8 cellular contexts compared by ENCODE assay signal in genomic region chr7:3065724-3066143, GRCh38. TPM values are rescaled to one million over a fixed set of nuclear protein-coding genes. Genes with fewer than 3 reads are reported as not detected.
A peak's percentile ranks its signal among the peaks of the same experiment; 100 is the strongest.
DNase-seq lines count a peak whose midpoint lies in the region; ATAC-seq and TF ChIP-seq lines count a peak whose summit lies in the region.

No MANE protein-coding gene starts in this region.

- peaks cover 2% of the 10 kb centered on the region; the same call in 1 of the 2 replicates for H3K36me3 Mint-ChIP-seq in WTC11
- peaks cover 7% of the 10 kb centered on the region for H3K36me3 Mint-ChIP-seq in natural killer cell treated with Interleukin-12 subunit alpha and Interleukin-12 subunit beta and Interleukin-15 and Interleukin-18, amount 100 ng/mL, for 72 hours

- no peak for TF ChIP-seq EP300 in Ishikawa (IDR thresholded peaks at IDR 0.05; ENCODE audit: borderline replicate concordance)

- DNase-seq in activated CD4-positive, CD25-positive, alpha-beta regulatory T cell treated with anti-CD3 and anti-CD28 coated beads, Interleukin-2, amount 50 U/mL, for 72 hours = peak; percentile 71
- DNase-seq in WTC11 (ENCODE audit: low spot score) (peak; percentile 81), dermis blood vessel endothelial cell (peak; percentile 25), HPDE6-E6E7 (ENCODE audit: extremely low spot score) (no peak), NCI-H2171 (lab: John Stamatoyannopoulos, UW) (no peak)
- peak; percentile 75 for DNase-seq in natural killer cell treated with Interleukin-12 subunit alpha and Interleukin-12 subunit beta and Interleukin-15 and Interleukin-18, amount 100 ng/mL, for 72 hours (ENCODE audit: low spot score)

- peak; percentile 63 for TF ChIP-seq RAD21 in Ishikawa (IDR thresholded peaks at IDR 0.05; ENCODE audit: low read depth)

- H3K27me3 Mint-ChIP-seq in WTC11 (ENCODE audit: low read depth) = no peaks in the 10 kb centered on the region; the same call in 1 of the 2 replicates
- no peaks in the 10 kb centered on the region for H3K27me3 Mint-ChIP-seq in natural killer cell treated with Interleukin-12 subunit alpha and Interleukin-12 subunit beta and Interleukin-15 and Interleukin-18, amount 100 ng/mL, for 72 hours

- H3K4me1 Mint-ChIP-seq in WTC11 = peaks cover 17% of the 10 kb centered on the region
- H3K4me1 Mint-ChIP-seq in natural killer cell treated with Interleukin-12 subunit alpha and Interleukin-12 subunit beta and Interleukin-15 and Interleukin-18, amount 100 ng/mL, for 72 hours (ENCODE audit: low read depth in 2 of 2) = peaks cover 74 to 79% of the 10 kb centered on the region in 2 donors

- no peak overlapping the region for H3K4me3 Mint-ChIP-seq in WTC11
- H3K4me3 Mint-ChIP-seq in natural killer cell treated with Interleukin-12 subunit alpha and Interleukin-12 subunit beta and Interleukin-15 and Interleukin-18, amount 100 ng/mL, for 72 hours = peak overlapping the region; percentile 53

- H3K27ac Mint-ChIP-seq in WTC11 = no peak overlapping the region
- H3K27ac Mint-ChIP-seq in natural killer cell treated with Interleukin-12 subunit alpha and Interleukin-12 subunit beta and Interleukin-15 and Interleukin-18, amount 100 ng/mL, for 72 hours = peak overlapping the region; percentile 66 to 88

- POLR2A ChIA-PET in WTC11 (lab: Charles Lee) = interaction anchor here (0.6 kb wide), 2 partner anchors 176 to 188 kb away, joined by 3 read pairs; no protein-coding TSS in a partner anchor

- no peak for ATAC-seq in activated CD4-positive, CD25-positive, alpha-beta regulatory T cell treated with anti-CD3 and anti-CD28 coated beads, Interleukin-2, amount 50 U/mL, for 24 hours
- peak; percentile 97 for ATAC-seq in WTC11
- ATAC-seq in natural killer cell treated with Interleukin-12 subunit alpha and Interleukin-12 subunit beta and Interleukin-15 and Interleukin-18, amount 100 ng/mL, for 72 hours = peak; percentile 47 to 48

- peak; percentile 88 for TF ChIP-seq CTCF in WTC11 (IDR thresholded peaks at IDR 0.05)

- CTCF ChIA-PET in WTC11 (lab: Charles Lee) = interaction anchor here (0.6 to 3.0 kb wide), 20 partner anchors 9 to 334 kb away, joined by 3 to 15 read pairs (median 4); no protein-coding TSS in a partner anchor

- peaks cover 21% of the 10 kb centered on the region for H3K9me3 Mint-ChIP-seq in WTC11
- peaks cover 8% of the 10 kb centered on the region for H3K9me3 Mint-ChIP-seq in natural killer cell treated with Interleukin-12 subunit alpha and Interleukin-12 subunit beta and Interleukin-15 and Interleukin-18, amount 100 ng/mL, for 72 hours

TF ChIP-seq in Ishikawa, 13 proteins besides CTCF, POLR2A, EP300 and RAD21:
- no peak for TF ChIP-seq EGR1 (IDR thresholded peaks at IDR 0.05)
- no peak for TF ChIP-seq TAF1 (IDR thresholded peaks at IDR 0.05; ENCODE audit: low read depth)
- TF ChIP-seq USF1 (IDR thresholded peaks at IDR 0.05) = no peak
- no peak for TF ChIP-seq YY1 (IDR thresholded peaks at IDR 0.05; ENCODE audit: low read depth)
- TF ChIP-seq REST (IDR thresholded peaks at IDR 0.05; ENCODE audit: low read depth) = no peak
- no peak for TF ChIP-seq ZBTB7A (IDR thresholded peaks at IDR 0.05; ENCODE audit: low read depth)
- TF ChIP-seq TEAD4 (IDR thresholded peaks at IDR 0.05) = no peak
- TF ChIP-seq FOXM1 (IDR thresholded peaks at IDR 0.05; ENCODE audit: borderline replicate concordance, low read depth) = no peak

TF ChIP-seq in WTC11, 78 proteins besides CTCF, POLR2A, EP300 and RAD21:
- TF ChIP-seq MAX (CRISPR knock-in tag; IDR thresholded peaks at IDR 0.05) (0 out of 2 replicates have a peak, but pooled peaks have one; percentile 24), CREM (CRISPR knock-in tag; IDR thresholded peaks at IDR 0.05) (0 out of 2 replicates have a peak, but pooled peaks have one; percentile 35), AR (CRISPR knock-in tag; IDR thresholded peaks at IDR 0.05) (no peak), GTF2I (CRISPR knock-in tag; conservative IDR thresholded peaks at IDR 0.05) (no peak), HMGXB4 (CRISPR knock-in tag; IDR thresholded peaks at IDR 0.05) (0 out of 2 replicates have a peak, but pooled peaks have one; percentile 26)

RNA-seq across cellular contexts. Expression of gene CARD11, which starts 22.1 kb away (rescaled TPM):
- 34.6 to 40.8 TPM (median 35.5 TPM) in 3 replicates for total RNA-seq in WTC11 (2021)
- total RNA-seq in dermis blood vessel endothelial cell = 1.1 and 1.4 TPM in 2 replicates
- 10 to 100 TPM; 79.3 to 80.8 TPM for total RNA-seq in natural killer cell treated with Interleukin-12 subunit alpha and Interleukin-12 subunit beta and Interleukin-15 and Interleukin-18, amount 100 ng/mL, for 72 hours

Comparison
In these comparisons a context has a peak if more than half of its experiments do, and no peak if none do; other contexts are left out.
1. DNase-seq: peak in activated CD4-positive, CD25-positive, alpha-beta regulatory T cell treated with anti-CD3 and anti-CD28 coated beads, Interleukin-2, amount 50 U/mL, for 72 hours (single experiment), WTC11 (single experiment), dermis blood vessel endothelial cell (single experiment) and natural killer cell treated with Interleukin-12 subunit alpha and Interleukin-12 subunit beta and Interleukin-15 and Interleukin-18, amount 100 ng/mL, for 72 hours (single experiment); none in HPDE6-E6E7 (single experiment) and NCI-H2171 (single experiment).
2. ATAC-seq: peak in WTC11 (single experiment) and natural killer cell treated with Interleukin-12 subunit alpha and Interleukin-12 subunit beta and Interleukin-15 and Interleukin-18, amount 100 ng/mL, for 72 hours (2 of 2); none in activated CD4-positive, CD25-positive, alpha-beta regulatory T cell treated with anti-CD3 and anti-CD28 coated beads, Interleukin-2, amount 50 U/mL, for 24 hours (0 of 2).
3. RNA of gene CARD11, which starts 22.1 kb away (total RNA-seq): 79.3 to 80.8 TPM in natural killer cell treated with Interleukin-12 subunit alpha and Interleukin-12 subunit beta and Interleukin-15 and Interleukin-18, amount 100 ng/mL, for 72 hours and 34.6 to 40.8 TPM in WTC11; 1.1 to 1.4 TPM in dermis blood vessel endothelial cell; every median in the first group is over 10 times any median in the second.